13 cellular contexts compared by ENCODE assay signal in the genomic region with DNA sequence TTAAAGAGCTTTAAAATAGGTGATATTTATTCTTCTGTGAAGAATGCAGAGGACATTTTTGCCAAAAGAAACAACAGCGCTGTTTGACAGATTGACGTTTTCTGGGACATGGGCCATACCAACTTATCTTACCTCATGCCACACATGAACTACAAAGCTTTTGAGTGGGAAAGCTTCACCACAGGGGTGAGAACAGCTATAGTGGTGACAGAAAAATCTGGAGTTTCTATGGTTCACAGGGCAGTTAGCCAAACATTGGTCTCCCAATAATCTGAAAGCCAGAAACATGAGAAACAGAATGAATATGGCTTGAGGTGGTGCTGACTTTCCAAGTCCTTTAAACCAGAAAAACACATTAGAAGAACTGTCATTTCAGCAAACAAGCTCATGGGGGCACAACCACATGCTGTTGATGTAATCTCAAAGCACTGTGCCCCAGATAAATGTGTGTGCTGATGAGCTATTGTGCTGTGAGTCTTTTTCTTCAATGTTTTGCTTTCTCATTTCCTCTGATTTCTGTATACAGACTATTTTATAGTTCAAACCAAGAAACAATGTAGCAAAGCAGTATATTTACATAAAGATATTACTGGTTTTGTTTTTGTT.
A peak's percentile ranks its signal among the peaks of the same experiment; 100 is the strongest.
DNase-seq lines count a peak whose midpoint lies in the region; ATAC-seq lines count a peak whose summit lies in the region.
"Had no signal": no experiment of that assay in that cellular context is flagged by ENCODE, and none has a peak within 500 bp of the region (broad histone marks: within the 10 kb centered on the region; RNA-seq: fewer than 3 reads in every experiment).

No MANE protein-coding gene starts in this region.

- peak; percentile 5 for DNase-seq in DMS 273 treated with DMSO at 0.1 percent for 48 hours (lab: John Stamatoyannopoulos, UW)
- DNase-seq in LHCN-M2 (ENCODE audit: low read depth) = peak; percentile 37
- peak; percentile 32 for DNase-seq in brain pericyte (ENCODE audit: low read depth, low spot score)
- DNase-seq in iPS DF 19.7 (ENCODE audit: low read depth, low spot score) = peak; percentile 3
- no peak for DNase-seq in SHP77 treated with DMSO at 0.1 percent for 48 hours (lab: John Stamatoyannopoulos, UW)
- no peak for DNase-seq in LoVo (ENCODE audit: low spot score)
- no peak for DNase-seq in NCI-H187 treated with DMSO at 0.1 percent for 48 hours (lab: John Stamatoyannopoulos, UW)
- DNase-seq: central memory CD4-positive, alpha-beta T cell; NCI-H2171 treated with DMSO at 0.1 percent for 48 hours; stimulated activated CD4-positive, alpha-beta T cell treated with anti-CD3 and anti-CD28 coated beads, Interleukin-4, amount 100 ng/mL, for 1 hour; stimulated activated naive CD8-positive, alpha-beta T cell treated with anti-CD3 and anti-CD28 coated beads, Interleukin-15, amount 100 ng/mL, for 72 hours had no signal

- no peak for ATAC-seq in GM21619 (IDR thresholded peaks at IDR 0.05; ENCODE audit: unreplicated experiment)
- ATAC-seq: activated CD4-positive, CD25-positive, alpha-beta regulatory T cell treated with anti-CD3 and anti-CD28 coated beads, Interleukin-2, amount 50 U/mL, for 24 hours; stimulated activated naive CD8-positive, alpha-beta T cell treated with anti-CD3 and anti-CD28 coated beads, Interleukin-15, amount 100 ng/mL, for 72 hours had no signal

Comparison
In these comparisons a context has a peak if more than half of its experiments do, and no peak if none do; other contexts are left out.
1. DNase-seq: peak in DMS 273 treated with DMSO at 0.1 percent for 48 hours (single experiment), LHCN-M2 (single experiment), brain pericyte (single experiment) and iPS DF 19.7 (single experiment); none in SHP77 treated with DMSO at 0.1 percent for 48 hours (single experiment), LoVo (single experiment) and NCI-H187 treated with DMSO at 0.1 percent for 48 hours (single experiment).